In genomic region chr14:64788706-64789105, GRCh38 we compare ENCODE assay signal across 12 cellular contexts.
DNase-seq lines count a peak whose midpoint lies in the region; ATAC-seq and TF ChIP-seq lines count a peak whose summit lies in the region.
"Had no signal": no experiment of that assay in that cellular context is flagged by ENCODE, and none has a peak within 500 bp of the region (broad histone marks: within the 10 kb centered on the region; RNA-seq: fewer than 3 reads in every experiment).

No MANE protein-coding gene starts in this region.

- in situ Hi-C loops in astrocyte of the spinal cord (cut with HindIII; ENCODE audit: low sequenced_read_pairs): loop anchor here (25.0 kb wide), 1 partner anchor 99 kb away; the partner anchor contains the start of gene SPTB

- DNase-seq in DMS 273 treated with DMSO at 0.1 percent for 48 hours (lab: John Stamatoyannopoulos, UW): peak; percentile 32
- peak; percentile 30 for DNase-seq in LoVo (ENCODE audit: low spot score)
- peak; percentile 88 for DNase-seq in astrocyte of the spinal cord (ENCODE audit: low read depth, low spot score)
- peak; percentile 82 for DNase-seq in kidney glomerular epithelial cell (lab: John Stamatoyannopoulos, UW)
- no peak for DNase-seq in stimulated activated naive CD4-positive, alpha-beta T cell (lab: John Stamatoyannopoulos, UW)
- DNase-seq in activated T-cell treated with anti-CD3 and anti-CD28 coated beads, Interleukin-2, amount 50 U/mL, for 48 hours: no peak
- DNase-seq: GF-D8, midbrain, stomach had no signal

- no peak for TF ChIP-seq CTCF in astrocyte of the spinal cord (IDR thresholded peaks at IDR 0.05; ENCODE audit: low read depth, low read length)

- no peak overlapping the region for H3K4me3 ChIP-seq in astrocyte of the spinal cord (ENCODE audit: low read depth, low read length)
- H3K4me3 ChIP-seq: SK-N-MC, stomach had no signal

- ATAC-seq in GM18909 (IDR thresholded peaks at IDR 0.05; ENCODE audit: poor library complexity, unreplicated experiment): no peak
- ATAC-seq in GM21526 (IDR thresholded peaks at IDR 0.05; ENCODE audit: low FRiP score, unreplicated experiment): no peak

Comparison
In these comparisons a context has a peak if more than half of its experiments do, and no peak if none do; other contexts are left out.
1. DNase-seq: peak in DMS 273 treated with DMSO at 0.1 percent for 48 hours (single experiment), LoVo (single experiment), astrocyte of the spinal cord (single experiment) and kidney glomerular epithelial cell (single experiment); none in stimulated activated naive CD4-positive, alpha-beta T cell (0 of 6) and activated T-cell treated with anti-CD3 and anti-CD28 coated beads, Interleukin-2, amount 50 U/mL, for 48 hours (0 of 2).